27 cellular contexts compared by ENCODE assay signal in the genomic region with DNA sequence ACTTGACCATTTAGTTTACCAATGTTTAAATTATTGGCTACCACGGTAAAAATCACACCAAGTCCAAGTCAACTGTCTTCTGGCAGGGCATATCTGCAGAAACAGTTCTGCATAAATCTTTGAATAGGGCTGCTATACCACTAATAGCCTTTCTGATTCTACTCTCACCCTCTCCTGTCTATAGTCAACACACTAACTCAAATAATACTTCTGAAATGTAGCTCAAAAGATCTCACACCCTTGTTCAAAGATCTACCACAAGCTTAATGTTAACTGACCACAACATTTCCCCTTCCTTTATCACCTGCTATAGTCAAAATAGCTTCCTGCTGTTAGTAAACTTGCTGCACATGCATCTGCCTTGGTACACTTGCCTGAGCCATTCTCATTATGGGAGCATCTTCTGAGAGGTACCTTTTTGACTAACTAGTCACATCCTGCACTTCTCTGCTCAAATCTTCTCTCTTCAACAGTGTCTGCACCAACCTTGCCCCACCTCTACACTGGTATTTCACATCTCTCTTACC.
"Had no signal": no experiment of that assay in that cellular context is flagged by ENCODE, and none has a peak within 500 bp of the region (broad histone marks: within the 10 kb centered on the region; RNA-seq: fewer than 3 reads in every experiment).

No MANE protein-coding gene starts in this region.

- DNase-seq: dorsolateral prefrontal cortex; effector CD4-positive, alpha-beta T cell; endodermal cell; foreskin fibroblast; gastrocnemius medialis; head of caudate nucleus; kidney; left cardiac atrium; left lung; mesenchymal stem cell; mucosa of descending colon; naive B cell; stimulated activated CD4-positive, alpha-beta T cell treated with anti-CD3 and anti-CD28 coated beads, Interleukin-12 subunit alpha, Interleukin-12 subunit beta, amount 100 ng/mL, for 4 hours; stimulated activated CD4-positive, alpha-beta T cell treated with anti-CD3 and anti-CD28 coated beads, Interleukin-1b, Interleukin-23, amount 100 ng/mL, for 48 hours; stimulated activated CD4-positive, alpha-beta T cell treated with anti-CD3 and anti-CD28 coated beads, Interleukin-4, amount 100 ng/mL, for 1 hour; stimulated activated CD8-positive, alpha-beta memory T cell treated with anti-CD3 and anti-CD28 coated beads, Interleukin-4, amount 100 ng/mL, for 48 hours; stimulated activated naive CD4-positive, alpha-beta T cell treated with Interleukin-2 at 50 U/mL for 16 hours; stomach; thyroid gland had no signal

- H3K9me3 ChIP-seq: gastrocnemius medialis, left lung, mucosa of descending colon, prostate gland, right atrium auricular region, stomach, thyroid gland had no signal

- H3K36me3 ChIP-seq: gastrocnemius medialis, left lung, prostate gland, right atrium auricular region, stomach, thyroid gland had no signal

- H3K4me1 ChIP-seq: gastrocnemius medialis, left lung, parathyroid adenoma, prostate gland, right atrium auricular region, stomach, thyroid gland had no signal

- H3K27ac ChIP-seq: dorsolateral prefrontal cortex, epithelial cell of prostate, gastrocnemius medialis, left lung, parathyroid adenoma, prostate gland, right atrium auricular region, stomach, thyroid gland had no signal

- H3K27ac Mint-ChIP-seq: endodermal cell; mesothelial cell of epicardium; natural killer cell treated with Interleukin-12 subunit alpha and Interleukin-12 subunit beta and Interleukin-15 and Interleukin-18, amount 100 ng/mL, for 72 hours had no signal

- H3K27me3 ChIP-seq: dorsolateral prefrontal cortex, gastrocnemius medialis, left lung, right atrium auricular region, stomach, thyroid gland had no signal

- H3K4me2 ChIP-seq: smooth muscle cell had no signal

- H3K4me1 Mint-ChIP-seq: endodermal cell, mesothelial cell of epicardium, naive B cell, neural crest cell had no signal

- H3K4me3 ChIP-seq: dorsolateral prefrontal cortex, gastrocnemius medialis, left lung, mucosa of descending colon, prostate gland, right atrium auricular region, smooth muscle cell, stomach, thyroid gland had no signal

- H3K9me3 Mint-ChIP-seq: endodermal cell, mesothelial cell of epicardium, neural crest cell had no signal

- H3K27me3 Mint-ChIP-seq: naive B cell; natural killer cell treated with Interleukin-12 subunit alpha and Interleukin-12 subunit beta and Interleukin-15 and Interleukin-18, amount 100 ng/mL, for 72 hours had no signal

- H3K9ac ChIP-seq: parathyroid adenoma had no signal

- H3K4me3 Mint-ChIP-seq: endodermal cell; mesothelial cell of epicardium; naive B cell; natural killer cell treated with Interleukin-12 subunit alpha and Interleukin-12 subunit beta and Interleukin-15 and Interleukin-18, amount 100 ng/mL, for 72 hours; neural crest cell had no signal

- H2AFZ ChIP-seq: parathyroid adenoma had no signal

- H3K79me2 ChIP-seq: parathyroid adenoma had no signal

- H3K36me3 Mint-ChIP-seq: mesothelial cell of epicardium, naive B cell had no signal
